22 cellular contexts compared by ENCODE assay signal in the genomic region with DNA sequence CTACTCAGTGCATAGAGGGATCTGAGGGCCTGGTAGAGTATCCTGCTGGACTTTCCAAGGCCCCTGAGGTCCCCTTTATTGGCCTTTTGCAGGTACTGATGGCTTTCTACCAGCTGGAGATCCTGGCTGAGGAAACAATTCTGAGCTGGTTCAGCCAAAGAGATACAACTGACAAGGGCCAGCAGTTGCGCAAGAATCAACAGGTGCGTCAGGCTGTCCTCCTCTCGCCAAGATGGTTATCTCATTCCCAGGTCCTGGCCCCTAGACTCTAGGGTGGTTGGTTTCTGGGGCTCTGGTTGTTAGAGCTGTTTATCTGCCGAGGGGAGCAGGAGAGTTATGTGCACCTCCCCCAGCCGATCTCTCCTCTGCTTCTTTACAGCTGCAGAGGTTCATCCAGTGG. TPM values are rescaled to one million over a fixed set of nuclear protein-coding genes. Genes with fewer than 3 reads are reported as not detected.
DNase-seq lines count a peak whose midpoint lies in the region; ATAC-seq and TF ChIP-seq lines count a peak whose summit lies in the region.
"Had no signal": no experiment of that assay in that cellular context is flagged by ENCODE, and none has a peak within 500 bp of the region (broad histone marks: within the 10 kb centered on the region; RNA-seq: fewer than 3 reads in every experiment).

No MANE protein-coding gene starts in this region.

- H2AK5ac ChIP-seq in mesenchymal stem cell (ENCODE audit: low read length, severe bottlenecking): peak overlapping the region; percentile 34

- no peaks in the 10 kb centered on the region for H3K9me3 Mint-ChIP-seq in activated naive CD4-positive, alpha-beta T cell treated with anti-CD3 and anti-CD28 coated beads for 36 hours
- H3K9me3 Mint-ChIP-seq: activated CD4-positive, alpha-beta T cell treated with anti-CD3 and anti-CD28 coated beads, Interleukin-2, amount 10 ng/mL, durations not matched to agents 24 days and 14 days; T-helper 2 cell treated with Interferon-gamma antibody and Interleukin-4, amounts not matched to agents 5 μg/mL and 100 μg/mL, for 36 hours had no signal

- no peak for DNase-seq in left ventricle myocardium inferior
- no peak for DNase-seq in Right ventricle myocardium inferior (ENCODE audit: missing footprints)
- no peak for DNase-seq in mesenchymal stem cell
- DNase-seq in GDM1 (lab: John Stamatoyannopoulos, UW): no peak
- DNase-seq in PC-3: no peak
- DNase-seq in activated naive CD4-positive, alpha-beta T cell treated with anti-CD3 and anti-CD28 coated beads for 36 hours: no peak
- DNase-seq: activated CD8-positive, alpha-beta memory T cell treated with anti-CD3 and anti-CD28 coated beads, Interleukin-2, amount 10 ng/mL, durations not matched to agents 7 days and 5 days; DMS79; GF-D8 had no signal

- H3K4ac ChIP-seq in mesenchymal stem cell (ENCODE audit: low read depth in 1 of 2, low read length in 2 of 2): no peak overlapping the region

- H3K4me2 ChIP-seq in mesenchymal stem cell (ENCODE audit: low read length, poor library complexity, severe bottlenecking) (no peak overlapping the region), PC-3 (ENCODE audit: low read length) (no peak overlapping the region)

- no peak overlapping the region for H3K14ac ChIP-seq in mesenchymal stem cell (ENCODE audit: low read length in 2 of 2)

- H3K23ac ChIP-seq in mesenchymal stem cell (ENCODE audit: low read length in 2 of 2): no peak overlapping the region

- H3K27ac ChIP-seq in left ventricle myocardium inferior (replicated peaks) (peak overlapping the region; percentile 47), VCaP (peak overlapping the region; percentile 48), mesenchymal stem cell (ENCODE audit: low read length, poor library complexity, severe bottlenecking) (peak overlapping the region; percentile 13), thymus (ENCODE audit: low read depth) (peak overlapping the region; percentile 5), PC-3 (ENCODE audit: low read length) (no peak overlapping the region)
- H3K27ac ChIP-seq: brain microvascular endothelial cell, lower lobe of right lung, WERI-Rb-1 had no signal

- H3K27me3 Mint-ChIP-seq in activated naive CD4-positive, alpha-beta T cell treated with anti-CD3 and anti-CD28 coated beads for 36 hours (ENCODE audit: low read depth): no peaks in the 10 kb centered on the region
- H3K27me3 Mint-ChIP-seq: activated CD4-positive, alpha-beta T cell treated with anti-CD3 and anti-CD28 coated beads, Interleukin-2, amount 10 ng/mL, durations not matched to agents 24 days and 14 days; activated CD8-positive, alpha-beta memory T cell treated with anti-CD3 and anti-CD28 coated beads, Interleukin-2, amount 10 ng/mL, durations not matched to agents 7 days and 5 days had no signal

- peaks cover 2% of the 10 kb centered on the region for H3K4me1 Mint-ChIP-seq in activated naive CD4-positive, alpha-beta T cell treated with anti-CD3 and anti-CD28 coated beads for 36 hours (ENCODE audit: low read depth)

- 100% methylated on average over 5 of the region's 5 CpGs for WGBS in mesenchymal stem cell
- WGBS in thymus: 94% methylated on average over 5 of the region's 5 CpGs

- H2BK120ac ChIP-seq in mesenchymal stem cell (ENCODE audit: low read depth, low read length): no peak overlapping the region

- no peak for TF ChIP-seq CTCF in left ventricle myocardium inferior (IDR thresholded peaks at IDR 0.05; ENCODE audit: borderline replicate concordance)
- TF ChIP-seq CTCF in VCaP (conservative IDR thresholded peaks at IDR 0.05): no peak
- no peak for TF ChIP-seq CTCF in PC-3 (conservative IDR thresholded peaks at IDR 0.05; ENCODE audit: low read depth, low read length)

- no peak for ATAC-seq in Right ventricle myocardium inferior
- ATAC-seq in PC-3: no peak
- ATAC-seq: activated CD8-positive, alpha-beta memory T cell treated with anti-CD3 and anti-CD28 coated beads, Interleukin-2, amount 10 ng/mL, durations not matched to agents 7 days and 5 days had no signal

- no peaks in the 10 kb centered on the region for H3K27me3 ChIP-seq in left ventricle myocardium inferior (ENCODE audit: low read depth)
- no peaks in the 10 kb centered on the region for H3K27me3 ChIP-seq in mesenchymal stem cell (ENCODE audit: control insufficient read depth in 1 of 2, insufficient read depth in 1 of 2, low read length in 2 of 2)
- H3K27me3 ChIP-seq in thymus (ENCODE audit: control insufficient read depth, insufficient read depth): no peaks in the 10 kb centered on the region
- H3K27me3 ChIP-seq in PC-3 (ENCODE audit: low read length): no peaks in the 10 kb centered on the region
- H3K27me3 ChIP-seq: brain microvascular endothelial cell, MG63 had no signal

- H3K27ac Mint-ChIP-seq in activated naive CD4-positive, alpha-beta T cell treated with anti-CD3 and anti-CD28 coated beads for 36 hours: no peak overlapping the region
- H3K27ac Mint-ChIP-seq: activated CD4-positive, alpha-beta T cell treated with anti-CD3 and anti-CD28 coated beads, Interleukin-2, amount 10 ng/mL, durations not matched to agents 24 days and 14 days; activated CD8-positive, alpha-beta memory T cell treated with anti-CD3 and anti-CD28 coated beads, Interleukin-2, amount 10 ng/mL, durations not matched to agents 7 days and 5 days; T-helper 2 cell treated with Interferon-gamma antibody and Interleukin-4, amounts not matched to agents 5 μg/mL and 100 μg/mL, for 36 hours had no signal

- H3K4me3 ChIP-seq in left ventricle myocardium inferior (no peak overlapping the region), mesenchymal stem cell (ENCODE audit: insufficient read depth in 1 of 2, low read depth in 1 of 2, low read length in 2 of 2) (no peak overlapping the region), thymus (ENCODE audit: low read length) (no peak overlapping the region), PC-3 (ENCODE audit: low read length) (no peak overlapping the region)
- H3K4me3 ChIP-seq: lower lobe of right lung, MG63 had no signal

- no peaks in the 10 kb centered on the region for H3K79me2 ChIP-seq in PC-3 (ENCODE audit: low read length)

- no peak overlapping the region for H3K4me3 Mint-ChIP-seq in activated naive CD4-positive, alpha-beta T cell treated with anti-CD3 and anti-CD28 coated beads for 36 hours
- H3K4me3 Mint-ChIP-seq: activated CD4-positive, alpha-beta T cell treated with anti-CD3 and anti-CD28 coated beads, Interleukin-2, amount 10 ng/mL, durations not matched to agents 24 days and 14 days; activated CD8-positive, alpha-beta memory T cell treated with anti-CD3 and anti-CD28 coated beads, Interleukin-2, amount 10 ng/mL, durations not matched to agents 7 days and 5 days; T-helper 2 cell treated with Interferon-gamma antibody and Interleukin-4, amounts not matched to agents 5 μg/mL and 100 μg/mL, for 36 hours had no signal

- peaks cover 16% of the 10 kb centered on the region for H3K36me3 Mint-ChIP-seq in activated naive CD4-positive, alpha-beta T cell treated with anti-CD3 and anti-CD28 coated beads for 36 hours (ENCODE audit: low read depth)

- H3K36me3 ChIP-seq in left ventricle myocardium inferior: peaks cover 72% of the 10 kb centered on the region
- peaks cover 43 to 71% of the 10 kb centered on the region in 2 experiments for H3K36me3 ChIP-seq in mesenchymal stem cell (ENCODE audit: control insufficient read depth in 1 of 2, insufficient read depth in 2 of 2, low read depth in 1 of 2, low read length in 2 of 2)
- H3K36me3 ChIP-seq in thymus (ENCODE audit: control insufficient read depth, insufficient read depth): peaks cover 53% of the 10 kb centered on the region
- peaks cover 36% of the 10 kb centered on the region for H3K36me3 ChIP-seq in PC-3 (ENCODE audit: low read depth, low read length)

- peaks cover 21% of the 10 kb centered on the region for H3K4me1 ChIP-seq in left ventricle myocardium inferior
- peaks cover 5% of the 10 kb centered on the region for H3K4me1 ChIP-seq in mesenchymal stem cell (ENCODE audit: control insufficient read depth, insufficient read depth, low read depth, low read length)
- H3K4me1 ChIP-seq in thymus (ENCODE audit: control insufficient read depth, insufficient read depth, low read length): no peaks in the 10 kb centered on the region
- no peaks in the 10 kb centered on the region for H3K4me1 ChIP-seq in PC-3 (ENCODE audit: insufficient read depth, low read length)
- H3K4me1 ChIP-seq: lower lobe of right lung had no signal

- intact Hi-C loops in left ventricle myocardium inferior (cut with micrococcal nuclease): no loop called here
- intact Hi-C loops in Right ventricle myocardium inferior (cut with DNase I): loop anchor here (10.0 kb wide), 1 partner anchor 250 kb away; no protein-coding TSS in a partner anchor
- intact Hi-C loops in PC-3 (cut with micrococcal nuclease): no loop called here
- intact Hi-C loops in activated naive CD4-positive, alpha-beta T cell treated with anti-CD3 and anti-CD28 coated beads for 36 hours (cut with micrococcal nuclease): no loop called here

- H2BK12ac ChIP-seq in mesenchymal stem cell (ENCODE audit: low read length in 2 of 2): no peak overlapping the region

- POLR2A ChIA-PET in PC-3 (lab: Charles Lee; ENCODE audit: unreplicated experiment): no interaction called here

- H3K18ac ChIP-seq in mesenchymal stem cell (ENCODE audit: low read depth in 1 of 2, low read length in 2 of 2): no peak overlapping the region

- no peaks in the 10 kb centered on the region for H3K9me2 ChIP-seq in PC-3 (replicated peaks; ENCODE audit: low read length)

- H3K9ac ChIP-seq in mesenchymal stem cell (ENCODE audit: low read length): peak overlapping the region; percentile 17
- H3K9ac ChIP-seq in PC-3 (ENCODE audit: low read length): no peak overlapping the region

- H4K91ac ChIP-seq in mesenchymal stem cell (ENCODE audit: low read length): no peak overlapping the region

- CTCF ChIA-PET in PC-3 (lab: Charles Lee): no interaction called here
- CTCF ChIA-PET in activated naive CD4-positive, alpha-beta T cell treated with anti-CD3 and anti-CD28 coated beads for 36 hours (lab: Charles Lee): interaction anchor here (1.2 to 2.8 kb wide), 6 partner anchors 9 to 105 kb away, joined by 3 to 12 read pairs (median 7); partner anchors contain the start of genes AP2M1, EEF1AKMT4 and EIF2B5

- no peaks in the 10 kb centered on the region for H3K9me3 ChIP-seq in left ventricle myocardium inferior (replicated peaks)
- no peaks in the 10 kb centered on the region for H3K9me3 ChIP-seq in mesenchymal stem cell (ENCODE audit: control insufficient read depth, low read length)
- H3K9me3 ChIP-seq in thymus (ENCODE audit: control insufficient read depth): no peaks in the 10 kb centered on the region
- no peaks in the 10 kb centered on the region for H3K9me3 ChIP-seq in PC-3 (ENCODE audit: low read length)
- H3K9me3 ChIP-seq: lower lobe of right lung, MG63 had no signal

- no peak overlapping the region for H2BK15ac ChIP-seq in mesenchymal stem cell (ENCODE audit: low read depth, poor library complexity, severe bottlenecking)

- no peak overlapping the region for H2BK5ac ChIP-seq in mesenchymal stem cell (ENCODE audit: low read depth, low read length, poor library complexity, severe bottlenecking)

- no peaks in the 10 kb centered on the region for H4K20me1 ChIP-seq in PC-3 (ENCODE audit: low read length)

- H4K8ac ChIP-seq in mesenchymal stem cell (ENCODE audit: low read length): no peak overlapping the region

- peaks cover 4% of the 10 kb centered on the region for H3F3A ChIP-seq in PC-3 (ENCODE audit: low read length, unreplicated experiment)

- BruUV-seq in PC-3 (replicated peaks; lab: Mats Ljungman, UMichigan): no TSS peak

- peaks cover 24% of the 10 kb centered on the region for H3K79me1 ChIP-seq in mesenchymal stem cell (replicated peaks; ENCODE audit: low read length, poor library complexity, severe bottlenecking)

- H2AFZ ChIP-seq in mesenchymal stem cell (ENCODE audit: low read depth, low read length) (no peak overlapping the region), PC-3 (ENCODE audit: low read length) (no peak overlapping the region)

RNA-seq across cellular contexts. Expression of gene EIF2B5, which starts 9.3 kb away (rescaled TPM):
- 32.1 TPM for total RNA-seq in left ventricle myocardium inferior
- 32.2 TPM for total RNA-seq in Right ventricle myocardium inferior
- 22.7 TPM for polyA plus RNA-seq in mesenchymal stem cell (2013, experiment 1 of 2)
- 22.7 TPM for polyA plus RNA-seq in mesenchymal stem cell (2013, experiment 2 of 2)
- 47.3 TPM for polyA plus RNA-seq in thymus
- total RNA-seq in PC-3 (2014; rRNA removed): 51.3 and 57.0 TPM in 2 replicates
- 10 to 100 TPM; 48.8 to 56.4 TPM for total RNA-seq in activated naive CD4-positive, alpha-beta T cell treated with anti-CD3 and anti-CD28 coated beads for 36 hours

RNA-seq across cellular contexts. Expression of gene DVL3, which starts 10.7 kb away (rescaled TPM):
- 63.5 TPM for total RNA-seq in left ventricle myocardium inferior
- 60.7 TPM for total RNA-seq in Right ventricle myocardium inferior
- 67.6 TPM for polyA plus RNA-seq in mesenchymal stem cell (2013, experiment 1 of 2)
- polyA plus RNA-seq in mesenchymal stem cell (2013, experiment 2 of 2): 65.3 TPM
- 26.0 TPM for polyA plus RNA-seq in thymus
- total RNA-seq in PC-3 (2014; rRNA removed): 50.6 and 56.1 TPM in 2 replicates
- 10 to 100 TPM; 19.6 to 19.9 TPM for total RNA-seq in activated naive CD4-positive, alpha-beta T cell treated with anti-CD3 and anti-CD28 coated beads for 36 hours

RNA-seq across cellular contexts. Expression of gene AP2M1, which starts 30.1 kb away (rescaled TPM):
- total RNA-seq in left ventricle myocardium inferior (336 TPM), Right ventricle myocardium inferior (269 TPM), PC-3 (2014; rRNA removed) (522 and 538 TPM in 2 replicates)
- 465 TPM for polyA plus RNA-seq in mesenchymal stem cell (2013, experiment 1 of 2)
- 472 TPM for polyA plus RNA-seq in mesenchymal stem cell (2013, experiment 2 of 2)
- 165 TPM for polyA plus RNA-seq in thymus
- 100 to 1,000 TPM; 206 to 212 TPM for total RNA-seq in activated naive CD4-positive, alpha-beta T cell treated with anti-CD3 and anti-CD28 coated beads for 36 hours

RNA-seq across cellular contexts. Expression of gene ABCF3, which starts 41.5 kb away (rescaled TPM):
- 70.2 TPM for total RNA-seq in left ventricle myocardium inferior
- total RNA-seq in Right ventricle myocardium inferior: 68.2 TPM
- 24.1 TPM for polyA plus RNA-seq in mesenchymal stem cell (2013, experiment 1 of 2)
- 23.9 TPM for polyA plus RNA-seq in mesenchymal stem cell (2013, experiment 2 of 2)
- polyA plus RNA-seq in thymus: 60.6 TPM
- 84.7 and 85.5 TPM in 2 replicates for total RNA-seq in PC-3 (2014; rRNA removed)
- 10 to 100 TPM; 38.5 to 39.1 TPM for total RNA-seq in activated naive CD4-positive, alpha-beta T cell treated with anti-CD3 and anti-CD28 coated beads for 36 hours

RNA-seq across cellular contexts. Expression of gene HTR3E, which starts 47.6 kb away (rescaled TPM):
- total RNA-seq in left ventricle myocardium inferior: not detected
- total RNA-seq in Right ventricle myocardium inferior: not detected
- polyA plus RNA-seq in mesenchymal stem cell (2013, experiment 1 of 2): not detected
- polyA plus RNA-seq in mesenchymal stem cell (2013, experiment 2 of 2): not detected
- 0.05 TPM for polyA plus RNA-seq in thymus
- total RNA-seq in PC-3 (2014; rRNA removed): not detected in 2 replicates
- not detected for total RNA-seq in activated naive CD4-positive, alpha-beta T cell treated with anti-CD3 and anti-CD28 coated beads for 36 hours
- total RNA-seq: activated CD4-positive, alpha-beta T cell treated with anti-CD3 and anti-CD28 coated beads, Interleukin-2, amount 10 ng/mL, durations not matched to agents 24 days and 14 days; activated CD8-positive, alpha-beta memory T cell treated with anti-CD3 and anti-CD28 coated beads, Interleukin-2, amount 10 ng/mL, durations not matched to agents 7 days and 5 days; chondrocyte; H7; kidney epithelial cell; lower lobe of right lung; OCI-LY7; sciatic nerve had no signal
